In the genomic region with DNA sequence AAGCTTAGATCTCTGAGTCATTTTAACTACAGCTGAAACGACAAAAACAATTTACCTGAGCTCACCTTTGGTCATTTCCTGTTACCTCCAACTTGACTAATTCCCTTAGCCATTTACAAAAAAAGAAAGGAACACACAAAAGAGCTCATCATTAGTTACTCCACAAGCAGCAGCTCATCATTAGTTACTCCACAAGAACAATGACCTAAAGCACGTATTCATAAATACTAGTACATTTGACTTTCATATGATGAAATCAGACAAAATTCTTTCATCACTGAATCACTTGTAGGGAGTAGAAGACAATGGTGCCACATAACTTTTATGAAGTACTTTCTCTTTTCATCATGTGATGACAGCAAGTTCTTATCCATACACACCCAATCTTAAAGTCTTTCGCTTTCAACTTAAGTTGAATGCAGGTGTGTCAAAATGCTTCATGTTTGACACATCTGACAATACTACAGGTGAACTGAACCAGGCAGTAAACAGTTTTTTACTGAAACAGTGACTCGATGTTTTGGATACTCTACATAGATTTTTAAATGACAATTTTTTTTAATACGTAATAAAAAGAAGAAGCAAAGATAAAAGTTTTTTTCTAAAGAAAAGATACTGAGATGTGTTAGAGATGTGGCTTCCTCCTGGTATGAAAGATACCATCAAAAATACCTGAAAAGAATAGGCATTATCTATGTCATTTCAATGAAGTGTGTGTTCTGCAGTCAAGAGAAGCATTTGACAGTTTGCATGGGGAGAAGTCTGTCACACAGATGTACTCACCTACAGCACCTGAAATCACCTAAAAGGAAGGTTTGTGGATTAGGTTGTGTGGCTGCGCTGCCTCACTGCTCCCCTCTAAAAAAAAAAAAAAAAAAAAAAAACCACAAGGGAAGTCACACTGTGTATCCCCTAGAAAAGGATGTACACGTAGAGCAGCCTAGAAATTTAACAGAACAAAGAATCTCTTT, we compare ENCODE assay signal across 2 cellular contexts.
TF ChIP-seq lines count a peak whose summit lies in the region.

No MANE protein-coding gene starts in this region.

TF ChIP-seq in SK-N-SH, 30 proteins besides CTCF, POLR2A, EP300 and RAD21 (continued from another document):
- TF ChIP-seq YY1 (IDR thresholded peaks at IDR 0.05; ENCODE audit: low read depth) (no peak), TAF1 (IDR thresholded peaks at IDR 0.05; ENCODE audit: borderline replicate concordance, low read depth, low read length) (no peak), NRF1 (IDR thresholded peaks at IDR 0.05; ENCODE audit: low read depth, low read length) (no peak)

TF ChIP-seq in SK-N-SH treated with all-trans-retinoic acid at 6 μM for 48 hours, 23 proteins besides CTCF, POLR2A, EP300 and RAD21 (continued from another document):
- no peak for TF ChIP-seq PATZ1 (CRISPR knock-in tag; IDR thresholded peaks at IDR 0.05; ENCODE audit: borderline replicate concordance)
- TF ChIP-seq OSR1 (CRISPR knock-in tag; IDR thresholded peaks at IDR 0.05): no peak
- TF ChIP-seq, protein P1, sequence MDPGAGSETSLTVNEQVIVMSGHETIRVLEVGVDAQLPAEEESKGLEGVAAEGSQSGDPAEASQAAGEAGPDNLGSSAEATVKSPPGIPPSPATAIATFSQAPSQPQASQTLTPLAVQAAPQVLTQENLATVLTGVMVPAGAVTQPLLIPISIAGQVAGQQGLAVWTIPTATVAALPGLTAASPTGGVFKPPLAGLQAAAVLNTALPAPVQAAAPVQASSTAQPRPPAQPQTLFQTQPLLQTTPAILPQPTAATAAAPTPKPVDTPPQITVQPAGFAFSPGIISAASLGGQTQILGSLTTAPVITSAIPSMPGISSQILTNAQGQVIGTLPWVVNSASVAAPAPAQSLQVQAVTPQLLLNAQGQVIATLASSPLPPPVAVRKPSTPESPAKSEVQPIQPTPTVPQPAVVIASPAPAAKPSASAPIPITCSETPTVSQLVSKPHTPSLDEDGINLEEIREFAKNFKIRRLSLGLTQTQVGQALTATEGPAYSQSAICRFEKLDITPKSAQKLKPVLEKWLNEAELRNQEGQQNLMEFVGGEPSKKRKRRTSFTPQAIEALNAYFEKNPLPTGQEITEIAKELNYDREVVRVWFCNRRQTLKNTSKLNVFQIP (CRISPR knock-in tag; IDR thresholded peaks at IDR 0.05; ENCODE audit: borderline replicate concordance, low read depth): no peak
- no peak for TF ChIP-seq TOX (CRISPR knock-in tag; IDR thresholded peaks at IDR 0.05; ENCODE audit: borderline replicate concordance)
- TF ChIP-seq ZNF70 (CRISPR knock-in tag; IDR thresholded peaks at IDR 0.05): no peak
- no peak for TF ChIP-seq GLIS3 (CRISPR knock-in tag; IDR thresholded peaks at IDR 0.05)
- TF ChIP-seq ZFP3 (CRISPR knock-in tag; IDR thresholded peaks at IDR 0.05): no peak
- no peak for TF ChIP-seq RARB (CRISPR knock-in tag; IDR thresholded peaks at IDR 0.05)
- TF ChIP-seq CSRNP3 (CRISPR knock-in tag; IDR thresholded peaks at IDR 0.05): no peak
- TF ChIP-seq ARNTL (CRISPR knock-in tag; IDR thresholded peaks at IDR 0.05; ENCODE audit: borderline replicate concordance, low read depth): no peak
- TF ChIP-seq TCF4 (CRISPR knock-in tag; IDR thresholded peaks at IDR 0.05; ENCODE audit: borderline replicate concordance): no peak
TF ChIP-seq in SK-N-SH treated with all-trans-retinoic acid at 6 μM for 48 hours: peak in this region for 0.
